ENCODE assay signal across 8 cellular contexts in genomic region chr2:48105848-48106247, GRCh38.
DNase-seq lines count a peak whose midpoint lies in the region; ATAC-seq and TF ChIP-seq lines count a peak whose summit lies in the region.

No MANE protein-coding gene starts in this region.

- peak overlapping the region; percentile 62 for H3K4me3 Mint-ChIP-seq in activated CD4-positive, alpha-beta memory T cell treated with anti-CD3 and anti-CD28 coated beads for 36 hours
- H3K4me3 Mint-ChIP-seq in activated CD4-positive, alpha-beta memory T cell treated with anti-CD3 and anti-CD28 coated beads, Interleukin-2, amount 10 ng/mL, durations not matched to agents 7 days and 5 days, result no peak overlapping the region

- TF ChIP-seq CTCF in Panc1 (IDR thresholded peaks at IDR 0.05) (no peak), smooth muscle cell (IDR thresholded peaks at IDR 0.05; ENCODE audit: borderline replicate concordance, insufficient read depth, poor library complexity, severe bottlenecking) (no peak)

- H3K9me3 ChIP-seq in Panc1 (ENCODE audit: control insufficient read depth, insufficient read depth, low read depth, low read length), result no peaks in the 10 kb centered on the region
- H3K9me3 ChIP-seq in smooth muscle cell (replicated peaks; ENCODE audit: low read depth), result no peaks in the 10 kb centered on the region

- 85% methylated on average over 11 of the region's 11 CpGs for WGBS in smooth muscle cell (ENCODE audit: low lambda C conversion rate)

- in situ Hi-C loops in Panc1 (cut with HindIII; ENCODE audit: low pct_unique_long_range_greater_than_20kb, low sequenced_read_pairs), result no loop called here

- H3K27ac ChIP-seq in Panc1 (ENCODE audit: low read length) (no peak overlapping the region), smooth muscle cell (ENCODE audit: low read depth) (no peak overlapping the region)

- DNase-seq in activated CD4-positive, alpha-beta memory T cell treated with anti-CD3 and anti-CD28 coated beads for 36 hours, result no peak
- no peak for DNase-seq in activated CD4-positive, alpha-beta memory T cell treated with anti-CD3 and anti-CD28 coated beads, Interleukin-2, amount 10 ng/mL, durations not matched to agents 7 days and 5 days
- no peak for DNase-seq in Panc1 (ENCODE audit: low read depth, low spot score)
- peak in 35 of 42 donors; percentile 11 to 76 (median 47) for DNase-seq in head of caudate nucleus
- no peak for DNase-seq in smooth muscle cell (lab: John Stamatoyannopoulos, UW; ENCODE audit: unreplicated experiment)
- no peak for DNase-seq in SIG-M5 treated with dmso at 0.1 percent for 504 hours (lab: John Stamatoyannopoulos, UW; ENCODE audit: unreplicated experiment)
- DNase-seq in hepatic stellate cell (ENCODE audit: low spot score), result no peak
- no peak for DNase-seq in HCEC 1CT

- peak overlapping the region; percentile 22 for H2AFZ ChIP-seq in smooth muscle cell (ENCODE audit: low read depth)

- BruUV-seq in Panc1 (replicated peaks; lab: Mats Ljungman, UMichigan), result no TSS peak

- no peaks in the 10 kb centered on the region for H4K20me1 ChIP-seq in smooth muscle cell (ENCODE audit: low read depth)

- H3K4me3 ChIP-seq in Panc1 (ENCODE audit: low read depth in 2 of 2, low read length in 2 of 2) (peak overlapping the region in 1 of 2 experiments; percentile 42; a peak in 2 of 4 replicates), smooth muscle cell (no peak overlapping the region)

- intact Hi-C loops in activated CD4-positive, alpha-beta memory T cell treated with anti-CD3 and anti-CD28 coated beads for 36 hours (cut with micrococcal nuclease), result loop anchor here (1.0 to 2.0 kb wide), 4 partner anchors 199 to 323 kb away; partner anchors contain the start of gene MSH6
- intact Hi-C loops in Panc1 (cut with micrococcal nuclease; ENCODE audit: unreplicated experiment), result loop anchor here (1.0 to 2.0 kb wide), 2 partner anchors 199 to 249 kb away; partner anchors contain the start of gene FBXO11
- intact Hi-C loops in head of caudate nucleus (cut with DNase I), result loop anchor here (2.0 to 5.0 kb wide), 2 partner anchors 199 to 249 kb away; partner anchors contain the start of gene FBXO11

- H3K27me3 ChIP-seq in Panc1 (ENCODE audit: control insufficient read depth, insufficient read depth, low read length) (0 out of 2 replicates have a peak, but pooled peaks cover 2% of the 10 kb centered on the region), smooth muscle cell (ENCODE audit: low read depth) (no peaks in the 10 kb centered on the region)

- no peaks in the 10 kb centered on the region for H3K27me3 Mint-ChIP-seq in activated CD4-positive, alpha-beta memory T cell treated with anti-CD3 and anti-CD28 coated beads for 36 hours
- peaks cover 13% of the 10 kb centered on the region for H3K27me3 Mint-ChIP-seq in activated CD4-positive, alpha-beta memory T cell treated with anti-CD3 and anti-CD28 coated beads, Interleukin-2, amount 10 ng/mL, durations not matched to agents 7 days and 5 days

- no peaks in the 10 kb centered on the region for H3F3A ChIP-seq in smooth muscle cell (ENCODE audit: low read depth)

- H3K79me2 ChIP-seq in smooth muscle cell (ENCODE audit: low read depth), result no peaks in the 10 kb centered on the region

- ATAC-seq in Panc1, result peak; percentile 31; the same call in 1 of the 2 replicates

- peak overlapping the region; percentile 52 for H3K4me2 ChIP-seq in smooth muscle cell

- no peaks in the 10 kb centered on the region for H3K36me3 Mint-ChIP-seq in activated CD4-positive, alpha-beta memory T cell treated with anti-CD3 and anti-CD28 coated beads for 36 hours
- no peaks in the 10 kb centered on the region for H3K36me3 Mint-ChIP-seq in activated CD4-positive, alpha-beta memory T cell treated with anti-CD3 and anti-CD28 coated beads, Interleukin-2, amount 10 ng/mL, durations not matched to agents 7 days and 5 days (ENCODE audit: low read depth)

- no peaks in the 10 kb centered on the region for H3K9me3 Mint-ChIP-seq in activated CD4-positive, alpha-beta memory T cell treated with anti-CD3 and anti-CD28 coated beads for 36 hours
- no peaks in the 10 kb centered on the region for H3K9me3 Mint-ChIP-seq in activated CD4-positive, alpha-beta memory T cell treated with anti-CD3 and anti-CD28 coated beads, Interleukin-2, amount 10 ng/mL, durations not matched to agents 7 days and 5 days

- H3K4me1 ChIP-seq in Panc1 (ENCODE audit: control insufficient read depth, insufficient read depth, low read length) (peaks cover 18% of the 10 kb centered on the region), smooth muscle cell (ENCODE audit: low read depth) (peaks cover 7% of the 10 kb centered on the region)

- H3K27ac Mint-ChIP-seq in activated CD4-positive, alpha-beta memory T cell treated with anti-CD3 and anti-CD28 coated beads for 36 hours, result no peak overlapping the region
- H3K27ac Mint-ChIP-seq in activated CD4-positive, alpha-beta memory T cell treated with anti-CD3 and anti-CD28 coated beads, Interleukin-2, amount 10 ng/mL, durations not matched to agents 7 days and 5 days, result no peak overlapping the region

- no peak overlapping the region for H3K9ac ChIP-seq in smooth muscle cell (ENCODE audit: low read depth)

- POLR2A ChIA-PET in activated CD4-positive, alpha-beta memory T cell treated with anti-CD3 and anti-CD28 coated beads for 36 hours (lab: Charles Lee), result no interaction called here
- POLR2A ChIA-PET in activated CD4-positive, alpha-beta memory T cell treated with anti-CD3 and anti-CD28 coated beads, Interleukin-2, amount 10 ng/mL, durations not matched to agents 7 days and 5 days (lab: Charles Lee), result no interaction called here
- POLR2A ChIA-PET in Panc1 (lab: Charles Lee), result interaction anchor here (0.5 kb wide), 1 partner anchor 199 kb away, joined by 3 read pairs; no protein-coding TSS in a partner anchor

- CTCF ChIA-PET in activated CD4-positive, alpha-beta memory T cell treated with anti-CD3 and anti-CD28 coated beads for 36 hours (lab: Charles Lee), result interaction anchor here (1.0 to 4.5 kb wide), 6 partner anchors 9 to 324 kb away, joined by 3 to 63 read pairs (median 4); partner anchors contain the start of gene FBXO11
- CTCF ChIA-PET in activated CD4-positive, alpha-beta memory T cell treated with anti-CD3 and anti-CD28 coated beads, Interleukin-2, amount 10 ng/mL, durations not matched to agents 7 days and 5 days (lab: Charles Lee), result interaction anchor here (0.6 to 2.2 kb wide), 5 partner anchors 12 to 768 kb away, joined by 3 to 28 read pairs (median 6); no protein-coding TSS in a partner anchor
- CTCF ChIA-PET in Panc1 (lab: Charles Lee), result no interaction called here

- no peaks in the 10 kb centered on the region for H3K36me3 ChIP-seq in Panc1 (ENCODE audit: control insufficient read depth, insufficient read depth, low read length)
- no peaks in the 10 kb centered on the region for H3K36me3 ChIP-seq in smooth muscle cell (ENCODE audit: low read depth)

- H3K4me1 Mint-ChIP-seq in activated CD4-positive, alpha-beta memory T cell treated with anti-CD3 and anti-CD28 coated beads for 36 hours (ENCODE audit: low read depth), result peaks cover 16% of the 10 kb centered on the region
- H3K4me1 Mint-ChIP-seq in activated CD4-positive, alpha-beta memory T cell treated with anti-CD3 and anti-CD28 coated beads, Interleukin-2, amount 10 ng/mL, durations not matched to agents 7 days and 5 days, result peaks cover 19% of the 10 kb centered on the region

Comparison
In these comparisons a context has a peak if more than half of its experiments do, and no peak if none do; other contexts are left out.
1. DNase-seq: peak in head of caudate nucleus (35 of 42); none in activated CD4-positive, alpha-beta memory T cell treated with anti-CD3 and anti-CD28 coated beads for 36 hours (single experiment), activated CD4-positive, alpha-beta memory T cell treated with anti-CD3 and anti-CD28 coated beads, Interleukin-2, amount 10 ng/mL, durations not matched to agents 7 days and 5 days (single experiment), Panc1 (single experiment), smooth muscle cell (single experiment), SIG-M5 treated with dmso at 0.1 percent for 504 hours (single experiment), hepatic stellate cell (single experiment) and HCEC 1CT (single experiment).